8 cellular contexts compared by ENCODE assay signal in genomic region chr2:100580474-100581264, GRCh38.
DNase-seq lines count a peak whose midpoint lies in the region; ATAC-seq lines count a peak whose summit lies in the region.

No MANE protein-coding gene starts in this region.

- ATAC-seq in GM18909 (IDR thresholded peaks at IDR 0.05; ENCODE audit: poor library complexity, unreplicated experiment): peak; percentile 76
- peak; percentile 65 for ATAC-seq in HG03045 (IDR thresholded peaks at IDR 0.05; ENCODE audit: unreplicated experiment)

- DNase-seq in T-helper 2 cell (peak in 4 of 5 experiments; percentile 9 to 88 (median 54)), HPDE6-E6E7 (ENCODE audit: extremely low spot score) (no peak), NCI-H446 (lab: John Stamatoyannopoulos, UW) (no peak), cerebellar cortex (ENCODE audit: low spot score) (no peak)
- peak; percentile 81 for DNase-seq in central memory CD4-positive, alpha-beta T cell
- DNase-seq in stimulated activated CD8-positive, alpha-beta memory T cell treated with anti-CD3 and anti-CD28 coated beads, Interleukin-4, amount 100 ng/mL, for 48 hours: peak; percentile 55

Comparison
In these comparisons a context has a peak if more than half of its experiments do, and no peak if none do; other contexts are left out.
1. DNase-seq: peak in T-helper 2 cell (4 of 5), central memory CD4-positive, alpha-beta T cell (single experiment) and stimulated activated CD8-positive, alpha-beta memory T cell treated with anti-CD3 and anti-CD28 coated beads, Interleukin-4, amount 100 ng/mL, for 48 hours (single experiment); none in HPDE6-E6E7 (single experiment), NCI-H446 (0 of 2) and cerebellar cortex (single experiment).